ENCODE assay signal across 12 cellular contexts in genomic region chr9:134338394-134339182, GRCh38. TPM values are rescaled to one million over a fixed set of nuclear protein-coding genes. Genes with fewer than 3 reads are reported as not detected.
DNase-seq lines count a peak whose midpoint lies in the region; ATAC-seq and TF ChIP-seq lines count a peak whose summit lies in the region.
"Had no signal": no experiment of that assay in that cellular context is flagged by ENCODE, and none has a peak within 500 bp of the region (broad histone marks: within the 10 kb centered on the region; RNA-seq: fewer than 3 reads in every experiment).

No MANE protein-coding gene starts in this region.

- no peak for TF ChIP-seq CTCF in right lobe of liver (IDR thresholded peaks at IDR 0.05)

- H3K9me3 ChIP-seq in HUES6 (ENCODE audit: control insufficient read depth, insufficient read depth, low read depth, low read length) (no peaks in the 10 kb centered on the region), right lobe of liver (no peaks in the 10 kb centered on the region), subcutaneous abdominal adipose tissue (ENCODE audit: control insufficient read depth in 5 of 5, low read length in 5 of 5) (peaks cover 0 to 2% (median 0%) of the 10 kb centered on the region in 5 donors)
- H3K9me3 ChIP-seq: Caco-2 had no signal

- DNase-seq in dermis microvascular lymphatic vessel endothelial cell (ENCODE audit: low read depth in 2 of 2) (peak; percentile 27 to 29), right lobe of liver (peak in 2 of 3 donors; percentile 75 to 82), dermis blood vessel endothelial cell (no peak)
- no peak for DNase-seq in activated naive CD4-positive, alpha-beta T cell (lab: John Stamatoyannopoulos, UW)
- no peak for DNase-seq in stimulated activated CD4-positive, alpha-beta T cell treated with anti-CD3 and anti-CD28 coated beads, Interleukin-1b, Interleukin-23, amount 100 ng/mL, for 48 hours
- DNase-seq: activated T-cell treated with anti-CD3 and anti-CD28 coated beads, Interleukin-2, amount 50 U/mL, for 1 hour; Caco-2 had no signal

- H3K4me3 ChIP-seq in HUES6 (ENCODE audit: low read depth, low read length) (no peak overlapping the region), right lobe of liver (peak overlapping the region in 2 of 3 donors; percentile 21 to 26), subcutaneous abdominal adipose tissue (ENCODE audit: low read depth in 1 of 5, low read length in 5 of 5) (peak overlapping the region in 4 of 5 donors; percentile 22 to 41 (median 32))

- TF ChIP-seq POLR2A in right lobe of liver (IDR thresholded peaks at IDR 0.05), result no peak

- intact Hi-C loops in right lobe of liver (cut with DNase I), result loop anchor here in 1 of 2 donors (5.0 to 10.0 kb wide), 2 partner anchors 39 to 164 kb away; no protein-coding TSS in a partner anchor

- no peaks in the 10 kb centered on the region; the same call in 1 of the 2 replicates for H3K4me1 ChIP-seq in HUES6 (ENCODE audit: control insufficient read depth, insufficient read depth, low read length)
- peaks cover 0 to 98% (median 63%) of the 10 kb centered on the region in 4 donors for H3K4me1 ChIP-seq in right lobe of liver
- peaks cover 41 to 100% (median 98%) of the 10 kb centered on the region in 5 donors for H3K4me1 ChIP-seq in subcutaneous abdominal adipose tissue (ENCODE audit: control insufficient read depth in 5 of 5, insufficient read depth in 5 of 5, low read length in 5 of 5)

- H3K27ac ChIP-seq in HUES6 (ENCODE audit: low read depth, low read length), result 0 out of 2 replicates have a peak overlapping the region, but pooled peaks have one; percentile 19
- peak overlapping the region; percentile 50 to 97 (median 70) for H3K27ac ChIP-seq in right lobe of liver
- peak overlapping the region; percentile 81 for H3K27ac ChIP-seq in subcutaneous abdominal adipose tissue (ENCODE audit: low read depth, low read length)
- H3K27ac ChIP-seq: KMS-11 had no signal

- no peaks in the 10 kb centered on the region for H3K27me3 ChIP-seq in HUES6 (ENCODE audit: control insufficient read depth, insufficient read depth, low read length)
- no peaks in the 10 kb centered on the region for H3K27me3 ChIP-seq in right lobe of liver
- H3K27me3 ChIP-seq in subcutaneous abdominal adipose tissue (ENCODE audit: control insufficient read depth in 5 of 5, insufficient read depth in 4 of 5, low read length in 5 of 5), result peaks cover 0 to 2% (median 0%) of the 10 kb centered on the region in 5 donors

- H3K36me3 ChIP-seq in HUES6 (ENCODE audit: control insufficient read depth, insufficient read depth, low read length), result no peaks in the 10 kb centered on the region
- no peaks in the 10 kb centered on the region for H3K36me3 ChIP-seq in right lobe of liver
- peaks cover 0 to 2% (median 0%) of the 10 kb centered on the region in 5 donors for H3K36me3 ChIP-seq in subcutaneous abdominal adipose tissue (ENCODE audit: control insufficient read depth in 5 of 5, insufficient read depth in 5 of 5, low read length in 5 of 5)

- ATAC-seq in right lobe of liver (peak; percentile 5 to 36 (median 20)), HG03108 (IDR thresholded peaks at IDR 0.05; ENCODE audit: unreplicated experiment) (no peak)
- ATAC-seq: WTC11 had no signal

- WGBS in right lobe of liver (ENCODE audit: insufficient coverage, low coverage, low lambda C conversion rate, missing lambda C conversion rate), result 10% methylated on average over 2 of the region's 27 CpGs

- H3K9ac ChIP-seq in HUES6 (ENCODE audit: low read length) (no peak overlapping the region), subcutaneous abdominal adipose tissue (ENCODE audit: low read length in 5 of 5) (peak overlapping the region in 3 of 5 donors; percentile 17 to 33 (median 26))
- H3K9ac ChIP-seq: KMS-11 had no signal

RNA-seq across cellular contexts. Expression of gene RXRA, which starts 12.3 kb away (rescaled TPM):
- total RNA-seq in dermis microvascular lymphatic vessel endothelial cell (14.0 and 22.4 TPM in 2 replicates), right lobe of liver (100 to 1,000 TPM; 105 to 165 (median 131) TPM), dermis blood vessel endothelial cell (23.3 and 31.7 TPM in 2 replicates)

Comparison
In these comparisons a context has a peak if more than half of its experiments do, and no peak if none do; other contexts are left out.
1. H3K27ac ChIP-seq: peak in every context shown above with its lines; median percentile 81 in subcutaneous abdominal adipose tissue; 70 in right lobe of liver; 19 in HUES6.
2. DNase-seq: peak in dermis microvascular lymphatic vessel endothelial cell (2 of 2) and right lobe of liver (2 of 3); none in activated naive CD4-positive, alpha-beta T cell (0 of 4), dermis blood vessel endothelial cell (single experiment) and stimulated activated CD4-positive, alpha-beta T cell treated with anti-CD3 and anti-CD28 coated beads, Interleukin-1b, Interleukin-23, amount 100 ng/mL, for 48 hours (single experiment).